In genomic region chr4:176413171-176413570, GRCh38 we compare ENCODE assay signal across 19 cellular contexts.
DNase-seq lines count a peak whose midpoint lies in the region; ATAC-seq, FAIRE-seq and TF ChIP-seq lines count a peak whose summit lies in the region.
"Had no signal": no experiment of that assay in that cellular context is flagged by ENCODE, and none has a peak within 500 bp of the region (broad histone marks: within the 10 kb centered on the region; RNA-seq: fewer than 3 reads in every experiment).

No MANE protein-coding gene starts in this region.

- no peaks in the 10 kb centered on the region for H3K4me1 ChIP-seq in testis
- H3K4me1 ChIP-seq: breast epithelium had no signal

- intact Hi-C loops in activated naive CD4-positive, alpha-beta T cell treated with anti-CD3 and anti-CD28 coated beads for 36 hours (cut with micrococcal nuclease): no loop called here
- intact Hi-C loops in testis (cut with DNase I; ENCODE audit: low total_unique reads): no loop called here

- no peak overlapping the region for H3K4me3 ChIP-seq in testis
- H3K4me3 ChIP-seq: breast epithelium had no signal

- no peaks in the 10 kb centered on the region for H3K36me3 ChIP-seq in testis (ENCODE audit: low read depth, missing control alignments)
- H3K36me3 ChIP-seq: breast epithelium had no signal

- DNase-seq in GM20000 (ENCODE audit: low spot score): peak; percentile 35
- no peak for DNase-seq in GM12892 (ENCODE audit: insufficient read length)
- no peak for DNase-seq in activated naive CD4-positive, alpha-beta T cell treated with anti-CD3 and anti-CD28 coated beads for 36 hours
- no peak for DNase-seq in testis
- no peak for DNase-seq in NOMO-1 (lab: John Stamatoyannopoulos, UW; ENCODE audit: unreplicated experiment in 2 of 2)
- DNase-seq: activated CD8-positive, alpha-beta memory T cell treated with anti-CD3 and anti-CD28 coated beads, Interleukin-2, amount 50 U/mL, for 48 hours; effector memory CD4-positive, alpha-beta T cell; naive thymus-derived CD8-positive, alpha-beta T cell; NCI-H1105; stimulated activated CD4-positive, alpha-beta T cell treated with anti-CD3 and anti-CD28 coated beads, Interleukin-15, amount 100 ng/mL, for 24 hours; T-helper 1 cell had no signal

- no peak overlapping the region for H3K4me3 Mint-ChIP-seq in activated naive CD4-positive, alpha-beta T cell treated with anti-CD3 and anti-CD28 coated beads for 36 hours
- H3K4me3 Mint-ChIP-seq: activated naive CD8-positive, alpha-beta T cell; IgD-negative memory B cell; naive thymus-derived CD8-positive, alpha-beta T cell had no signal

- H3K27ac ChIP-seq in testis: no peak overlapping the region
- H3K27ac ChIP-seq: breast epithelium had no signal

- H3K27me3 ChIP-seq in testis: no peaks in the 10 kb centered on the region
- H3K27me3 ChIP-seq: breast epithelium had no signal

- H3K9me3 Mint-ChIP-seq in activated naive CD4-positive, alpha-beta T cell treated with anti-CD3 and anti-CD28 coated beads for 36 hours: peaks cover 4% of the 10 kb centered on the region

- no peak for TF ChIP-seq CTCF in GM20000 (IDR thresholded peaks at IDR 0.05; ENCODE audit: extremely low read depth, missing control alignments)
- no peak for TF ChIP-seq CTCF in testis (IDR thresholded peaks at IDR 0.05)

- no peak for FAIRE-seq in GM12892 (lab: Jason Lieb, UNC)

- no peaks in the 10 kb centered on the region for H3K9me3 ChIP-seq in testis
- H3K9me3 ChIP-seq: breast epithelium had no signal

- WGBS in testis, 2 donors: 86 to 90% methylated on average over 2 of the region's 2 CpGs

- no peaks in the 10 kb centered on the region for H3K36me3 Mint-ChIP-seq in activated naive CD4-positive, alpha-beta T cell treated with anti-CD3 and anti-CD28 coated beads for 36 hours (ENCODE audit: low read depth)
- H3K36me3 Mint-ChIP-seq: activated naive CD8-positive, alpha-beta T cell; IgD-negative memory B cell had no signal

- H3K27ac Mint-ChIP-seq in activated naive CD4-positive, alpha-beta T cell treated with anti-CD3 and anti-CD28 coated beads for 36 hours: no peak overlapping the region
- H3K27ac Mint-ChIP-seq: activated naive CD8-positive, alpha-beta T cell; IgD-negative memory B cell; naive thymus-derived CD8-positive, alpha-beta T cell had no signal

- peak; percentile 81 for ATAC-seq in GM18502 (IDR thresholded peaks at IDR 0.05; ENCODE audit: poor library complexity, unreplicated experiment)
- peak; percentile 76 for ATAC-seq in HG02885 (IDR thresholded peaks at IDR 0.05; ENCODE audit: poor library complexity, unreplicated experiment)
- peak; percentile 63 for ATAC-seq in HG03565 (IDR thresholded peaks at IDR 0.05; ENCODE audit: unreplicated experiment)
- ATAC-seq: activated CD4-positive, CD25-positive, alpha-beta regulatory T cell treated with anti-CD3 and anti-CD28 coated beads, Interleukin-2, amount 50 U/mL, for 24 hours; naive thymus-derived CD8-positive, alpha-beta T cell; Panc1 had no signal

- peaks cover 8% of the 10 kb centered on the region for H3K27me3 Mint-ChIP-seq in activated naive CD4-positive, alpha-beta T cell treated with anti-CD3 and anti-CD28 coated beads for 36 hours (ENCODE audit: low read depth)
- H3K27me3 Mint-ChIP-seq: IgD-negative memory B cell had no signal

- TF ChIP-seq POLR2A in GM12892 (IDR thresholded peaks at IDR 0.05; ENCODE audit: low read depth, low read length) (no peak), testis (IDR thresholded peaks at IDR 0.05) (no peak)

- CTCF ChIA-PET in activated naive CD4-positive, alpha-beta T cell treated with anti-CD3 and anti-CD28 coated beads for 36 hours (lab: Charles Lee): no interaction called here

- no peaks in the 10 kb centered on the region for H3K4me1 Mint-ChIP-seq in activated naive CD4-positive, alpha-beta T cell treated with anti-CD3 and anti-CD28 coated beads for 36 hours (ENCODE audit: low read depth)
- H3K4me1 Mint-ChIP-seq: IgD-negative memory B cell; naive thymus-derived CD8-positive, alpha-beta T cell had no signal
